In genomic region chr19:18943465-18943864, GRCh38 we compare ENCODE assay signal across 30 cellular contexts. TPM values are rescaled to one million over a fixed set of nuclear protein-coding genes. Genes with fewer than 3 reads are reported as not detected.
A peak's percentile ranks its signal among the peaks of the same experiment; 100 is the strongest.
DNase-seq lines count a peak whose midpoint lies in the region; ATAC-seq, FAIRE-seq and TF ChIP-seq lines count a peak whose summit lies in the region.
"Had no signal": no experiment of that assay in that cellular context is flagged by ENCODE, and none has a peak within 500 bp of the region (broad histone marks: within the 10 kb centered on the region; RNA-seq: fewer than 3 reads in every experiment).

No MANE protein-coding gene starts in this region.

- H3K4me1 ChIP-seq in HepG2 (ENCODE audit: insufficient read depth, low read length) (peaks cover 47% of the 10 kb centered on the region), right lobe of liver (no peaks in the 10 kb centered on the region), A673 (ENCODE audit: insufficient read depth, low read length, poor library complexity, severe bottlenecking) (peaks cover 12% of the 10 kb centered on the region)
- H3K4me1 ChIP-seq: BE2C had no signal

- FAIRE-seq in HepG2 (lab: Jason Lieb, UNC) = peak; percentile 36
- FAIRE-seq: GM12891, H54 had no signal

- WGBS in HepG2 (ENCODE audit: low lambda C conversion rate) = 25% methylated on average over 4 of the region's 4 CpGs
- 28% methylated on average over 4 of the region's 4 CpGs for WGBS in right lobe of liver (ENCODE audit: insufficient coverage, low coverage, low lambda C conversion rate, missing lambda C conversion rate)

- BruUV-seq in HepG2 (replicated peaks; lab: Mats Ljungman, UMichigan) = no TSS peak
- no TSS peak for BruUV-seq in A673 (replicated peaks; lab: Mats Ljungman, UMichigan)

- H3K4me2 ChIP-seq in HepG2 (ENCODE audit: low read depth, low read length) = peak overlapping the region; percentile 65

- POLR2A ChIA-PET in HepG2 (lab: Yijun Ruan, JAX) = no interaction called here
- POLR2A ChIA-PET in A673 (lab: Charles Lee; ENCODE audit: low non-redundant PET) = no interaction called here

- H4K20me1 ChIP-seq in HepG2 (ENCODE audit: insufficient read depth, low read length) = no peaks in the 10 kb centered on the region

- TF ChIP-seq EP300 in HepG2 (IDR thresholded peaks at IDR 0.05; ENCODE audit: low read depth in 2 of 2, low read length in 2 of 2) = no peak
- no peak for TF ChIP-seq EP300 in HepG2 (CRISPR knock-in tag; IDR thresholded peaks at IDR 0.05; ENCODE audit: borderline replicate concordance)

- in situ Hi-C loops in HepG2 (cut with HindIII; ENCODE audit: extremely low pct_ligation_motif_present, low pct_unique_long_range_greater_than_20kb) = loop anchor here (5.0 kb wide), 1 partner anchor 44 kb away; no protein-coding TSS in a partner anchor

- no peak overlapping the region for H3K9ac ChIP-seq in HepG2 (ENCODE audit: insufficient read depth, low read depth, low read length)

- no peak for TF ChIP-seq CTCF in HepG2 (CRISPR knock-in tag; IDR thresholded peaks at IDR 0.05)
- no peak for TF ChIP-seq CTCF in right lobe of liver (IDR thresholded peaks at IDR 0.05)
- TF ChIP-seq CTCF in A673 (conservative IDR thresholded peaks at IDR 0.05; ENCODE audit: low read depth, low read length) = no peak

- H3K27ac ChIP-seq in HepG2 (ENCODE audit: extremely low read length, insufficient read depth, low read length) (no peak overlapping the region), right lobe of liver (no peak overlapping the region), A673 (ENCODE audit: low read depth, low read length, poor library complexity, severe bottlenecking) (no peak overlapping the region)
- H3K27ac ChIP-seq: 22Rv1, Peyer's patch, SK-N-MC had no signal

- CTCF ChIA-PET in HepG2 (lab: Yijun Ruan, JAX; ENCODE audit: low intra/inter-chr PET ratio, low total read pairs) (no interaction called here), A673 (lab: Charles Lee) (no interaction called here)

- no peak for TF ChIP-seq RAD21 in HepG2 (CRISPR knock-in tag; IDR thresholded peaks at IDR 0.05)

- H3K27me3 ChIP-seq in HepG2 (ENCODE audit: control insufficient read depth in 1 of 2, insufficient read depth in 2 of 2, low read length in 2 of 2) = no peaks in the 10 kb centered on the region
- no peaks in the 10 kb centered on the region for H3K27me3 ChIP-seq in right lobe of liver
- H3K27me3 ChIP-seq in A673 (replicated peaks; ENCODE audit: insufficient read depth, low read depth, low read length, poor library complexity) = no peaks in the 10 kb centered on the region
- H3K27me3 ChIP-seq: Peyer's patch had no signal

- H3K79me2 ChIP-seq in HepG2 (ENCODE audit: insufficient read depth, low read length) = no peaks in the 10 kb centered on the region

- ATAC-seq in HepG2 (peak; percentile 13; the same call in 1 of the 3 replicates), right lobe of liver (no peak), GM18519 (IDR thresholded peaks at IDR 0.05; ENCODE audit: low FRiP score, unreplicated experiment) (no peak)

- no peak overlapping the region for H2AFZ ChIP-seq in HepG2 (ENCODE audit: low read length)

- H3K4me3 ChIP-seq in HepG2 (replicated peaks in 1 of 3; ENCODE audit: insufficient read depth in 1 of 3, low read depth in 2 of 3, low read length in 3 of 3) = no peak overlapping the region; a peak in 1 of 6 replicates
- no peak overlapping the region for H3K4me3 ChIP-seq in right lobe of liver
- no peak overlapping the region for H3K4me3 ChIP-seq in A673 (ENCODE audit: low read depth, low read length, poor library complexity, severe bottlenecking)
- H3K4me3 ChIP-seq: Peyer's patch, SK-N-MC had no signal

- TF ChIP-seq POLR2A in HepG2 (IDR thresholded peaks at IDR 0.05; ENCODE audit: insufficient read depth in 1 of 2, low read depth in 2 of 2, low read length in 2 of 2) (no peak), right lobe of liver (IDR thresholded peaks at IDR 0.05) (no peak)

- intact Hi-C loops in HepG2 (cut with micrococcal nuclease; ENCODE audit: unreplicated experiment) (loop anchor here (2.0 kb wide), 1 partner anchor 17 kb away; no protein-coding TSS in a partner anchor), right lobe of liver (cut with DNase I) (no loop called here), A673 (cut with micrococcal nuclease; ENCODE audit: unreplicated experiment) (no loop called here)

- DNase-seq in HepG2 (ENCODE audit: low spot score) (peak; percentile 29), right lobe of liver (no peak), medulla oblongata (ENCODE audit: extremely low spot score) (peak; percentile 19), T-helper 1 cell (no peak), A673 (ENCODE audit: low spot score) (no peak)
- DNase-seq: ACHN; BE2C; CD8-positive, alpha-beta memory T cell; DMS 273 treated with DMSO at 0.1 percent for 48 hours; DMS79; EL; GDM1; IMR-90; NCI-H1092 treated with DMSO at 0.1 percent for 48 hours; NCI-H1436; NCI-H187; NCI-H2081 treated with DMSO at 0.1 percent for 48 hours; NCI-H2171; NCI-H226; NCI-H510A; NCI-H69; OCI-M1; Peyer's patch; SIG-M5 had no signal

- H3K9me3 ChIP-seq in HepG2 (ENCODE audit: low read length) (no peaks in the 10 kb centered on the region), right lobe of liver (no peaks in the 10 kb centered on the region), A673 (ENCODE audit: low read depth, low read length, poor library complexity, severe bottlenecking) (no peaks in the 10 kb centered on the region)
- H3K9me3 ChIP-seq: BE2C, Peyer's patch had no signal

- peaks cover 0 to 1% of the 10 kb centered on the region in 2 experiments; a peak in 1 of 5 replicates for H3K36me3 ChIP-seq in HepG2 (replicated peaks in 1 of 2; ENCODE audit: control insufficient read depth in 1 of 2, insufficient read depth in 2 of 2, low read length in 2 of 2)
- H3K36me3 ChIP-seq in right lobe of liver = no peaks in the 10 kb centered on the region
- H3K36me3 ChIP-seq in A673 (ENCODE audit: insufficient read depth, low read length, poor library complexity, severe bottlenecking) = no peaks in the 10 kb centered on the region
- H3K36me3 ChIP-seq: BE2C had no signal

RNA-seq across cellular contexts. Expression of gene HOMER3, which starts 2.4 kb away (rescaled TPM):
- total RNA-seq in HepG2 (2016; rRNA removed; fragmentation: Illumina TruSeq; extraction: Trizol) = 16.0 and 21.3 TPM in 2 replicates
- total RNA-seq in HepG2 (2016; cell fraction: cytosol; rRNA removed; fragmentation: Illumina TruSeq; extraction: Trizol; ENCODE audit: low read depth) = 26.4 and 33.2 TPM in 2 replicates
- 15.8 and 22.8 TPM in 2 replicates for total RNA-seq in HepG2 (2016; cell fraction: insoluble cytoplasmic fraction; rRNA removed; fragmentation: Illumina TruSeq; extraction: Trizol)
- total RNA-seq in HepG2 (2016; cell fraction: membrane; rRNA removed; fragmentation: Illumina TruSeq; extraction: Trizol) = 34.4 and 37.9 TPM in 2 replicates
- total RNA-seq in HepG2 (2016; cell fraction: nucleus; rRNA removed; fragmentation: Illumina TruSeq; extraction: Trizol) = 9.6 and 15.0 TPM in 2 replicates
- polyA plus RNA-seq in HepG2 (2011; rRNA removed) = 27.3 and 33.7 TPM in 2 replicates
- 17.2 and 24.7 TPM in 2 replicates for polyA plus RNA-seq in HepG2 (2011; cell fraction: cytosol; rRNA removed)
- polyA plus RNA-seq in HepG2 (2011; cell fraction: nucleus; rRNA removed) = 44.4 and 50.4 TPM in 2 replicates
- polyA plus RNA-seq in HepG2 (2012) = 9.2 and 17.6 TPM in 2 replicates
- 38.0 and 46.9 TPM in 2 replicates for polyA plus RNA-seq in HepG2 (2016; cell fraction: cytosol; fragmentation: Illumina TruSeq; extraction: Trizol; ENCODE audit: low read depth)
- 25.7 and 29.6 TPM in 2 replicates for polyA plus RNA-seq in HepG2 (2016; cell fraction: insoluble cytoplasmic fraction; fragmentation: Illumina TruSeq; extraction: Trizol; ENCODE audit: low read depth)
- 45.5 and 48.8 TPM in 2 replicates for polyA plus RNA-seq in HepG2 (2016; cell fraction: membrane; fragmentation: Illumina TruSeq; extraction: Trizol; ENCODE audit: low read depth)
- 36.3 and 38.7 TPM in 2 replicates for polyA plus RNA-seq in HepG2 (2016; cell fraction: nucleus; fragmentation: Illumina TruSeq; extraction: Trizol; ENCODE audit: insufficient read depth, low read depth)
- 16.8 and 17.2 TPM in 2 replicates for polyA minus RNA-seq in HepG2 (2011; rRNA and poly(A)+ RNA removed; ENCODE audit: low replicate concordance)
- 3.6 and 6.2 TPM in 2 replicates for polyA minus RNA-seq in HepG2 (2011; cell fraction: cytosol; rRNA and poly(A)+ RNA removed)
- polyA minus RNA-seq in HepG2 (2011; cell fraction: nucleus; rRNA and poly(A)+ RNA removed) = 8.6 and 13.4 TPM in 2 replicates
- 1 to 10 TPM; 2.3 to 4.7 (median 3.2) TPM for total RNA-seq in right lobe of liver
- total RNA-seq in A673 (2021) = 23.9 and 31.0 TPM in 2 replicates

RNA-seq across cellular contexts. Expression of gene DDX49, which starts 23.9 kb away (rescaled TPM):
- total RNA-seq in HepG2 (2016; rRNA removed; fragmentation: Illumina TruSeq; extraction: Trizol) (44.6 and 46.2 TPM in 2 replicates), right lobe of liver (10 to 100 TPM; 15.8 to 37.9 (median 18.5) TPM), A673 (2021) (61.1 and 68.8 TPM in 2 replicates)
- 26.8 and 31.4 TPM in 2 replicates for total RNA-seq in HepG2 (2016; cell fraction: cytosol; rRNA removed; fragmentation: Illumina TruSeq; extraction: Trizol; ENCODE audit: low read depth)
- 36.8 and 44.8 TPM in 2 replicates for total RNA-seq in HepG2 (2016; cell fraction: insoluble cytoplasmic fraction; rRNA removed; fragmentation: Illumina TruSeq; extraction: Trizol)
- total RNA-seq in HepG2 (2016; cell fraction: membrane; rRNA removed; fragmentation: Illumina TruSeq; extraction: Trizol) = 34.9 and 35.2 TPM in 2 replicates
- total RNA-seq in HepG2 (2016; cell fraction: nucleus; rRNA removed; fragmentation: Illumina TruSeq; extraction: Trizol) = 21.6 and 22.6 TPM in 2 replicates
- 27.0 and 28.9 TPM in 2 replicates for polyA plus RNA-seq in HepG2 (2011; rRNA removed)
- 18.7 and 29.0 TPM in 2 replicates for polyA plus RNA-seq in HepG2 (2011; cell fraction: cytosol; rRNA removed)
- polyA plus RNA-seq in HepG2 (2011; cell fraction: nucleus; rRNA removed) = 45.0 and 51.2 TPM in 2 replicates
- polyA plus RNA-seq in HepG2 (2012) = 13.7 and 15.9 TPM in 2 replicates
- polyA plus RNA-seq in HepG2 (2016; cell fraction: cytosol; fragmentation: Illumina TruSeq; extraction: Trizol; ENCODE audit: low read depth) = 25.8 and 27.7 TPM in 2 replicates
- 36.1 and 38.2 TPM in 2 replicates for polyA plus RNA-seq in HepG2 (2016; cell fraction: insoluble cytoplasmic fraction; fragmentation: Illumina TruSeq; extraction: Trizol; ENCODE audit: low read depth)
- 21.6 and 25.1 TPM in 2 replicates for polyA plus RNA-seq in HepG2 (2016; cell fraction: membrane; fragmentation: Illumina TruSeq; extraction: Trizol; ENCODE audit: low read depth)
- polyA plus RNA-seq in HepG2 (2016; cell fraction: nucleus; fragmentation: Illumina TruSeq; extraction: Trizol; ENCODE audit: insufficient read depth, low read depth) = 42.3 and 43.7 TPM in 2 replicates
- polyA minus RNA-seq in HepG2 (2011; rRNA and poly(A)+ RNA removed; ENCODE audit: low replicate concordance) = 54.2 and 128 TPM in 2 replicates
- 14.5 and 19.5 TPM in 2 replicates for polyA minus RNA-seq in HepG2 (2011; cell fraction: cytosol; rRNA and poly(A)+ RNA removed)
- polyA minus RNA-seq in HepG2 (2011; cell fraction: nucleus; rRNA and poly(A)+ RNA removed) = 18.6 and 24.2 TPM in 2 replicates

RNA-seq across cellular contexts. Expression of gene COPE, which starts 24.3 kb away (rescaled TPM):
- 188 and 189 TPM in 2 replicates for total RNA-seq in HepG2 (2016; rRNA removed; fragmentation: Illumina TruSeq; extraction: Trizol)
- 90.0 and 90.2 TPM in 2 replicates for total RNA-seq in HepG2 (2016; cell fraction: cytosol; rRNA removed; fragmentation: Illumina TruSeq; extraction: Trizol; ENCODE audit: low read depth)
- total RNA-seq in HepG2 (2016; cell fraction: insoluble cytoplasmic fraction; rRNA removed; fragmentation: Illumina TruSeq; extraction: Trizol) = 172 and 181 TPM in 2 replicates
- 87.8 and 90.8 TPM in 2 replicates for total RNA-seq in HepG2 (2016; cell fraction: membrane; rRNA removed; fragmentation: Illumina TruSeq; extraction: Trizol)
- total RNA-seq in HepG2 (2016; cell fraction: nucleus; rRNA removed; fragmentation: Illumina TruSeq; extraction: Trizol) = 70.6 and 74.1 TPM in 2 replicates
- polyA plus RNA-seq in HepG2 (2011; rRNA removed) = 205 and 222 TPM in 2 replicates
- 175 and 335 TPM in 2 replicates for polyA plus RNA-seq in HepG2 (2011; cell fraction: cytosol; rRNA removed)
- 191 and 222 TPM in 2 replicates for polyA plus RNA-seq in HepG2 (2011; cell fraction: nucleus; rRNA removed)
- 86.4 and 120 TPM in 2 replicates for polyA plus RNA-seq in HepG2 (2012)
- 73.8 and 86.7 TPM in 2 replicates for polyA plus RNA-seq in HepG2 (2016; cell fraction: cytosol; fragmentation: Illumina TruSeq; extraction: Trizol; ENCODE audit: low read depth)
- polyA plus RNA-seq in HepG2 (2016; cell fraction: insoluble cytoplasmic fraction; fragmentation: Illumina TruSeq; extraction: Trizol; ENCODE audit: low read depth) = 149 and 196 TPM in 2 replicates
- 72.3 and 75.2 TPM in 2 replicates for polyA plus RNA-seq in HepG2 (2016; cell fraction: membrane; fragmentation: Illumina TruSeq; extraction: Trizol; ENCODE audit: low read depth)
- 134 and 136 TPM in 2 replicates for polyA plus RNA-seq in HepG2 (2016; cell fraction: nucleus; fragmentation: Illumina TruSeq; extraction: Trizol; ENCODE audit: insufficient read depth, low read depth)
- 163 and 283 TPM in 2 replicates for polyA minus RNA-seq in HepG2 (2011; rRNA and poly(A)+ RNA removed; ENCODE audit: low replicate concordance)
- 82.7 and 99.4 TPM in 2 replicates for polyA minus RNA-seq in HepG2 (2011; cell fraction: cytosol; rRNA and poly(A)+ RNA removed)
- 41.8 and 44.1 TPM in 2 replicates for polyA minus RNA-seq in HepG2 (2011; cell fraction: nucleus; rRNA and poly(A)+ RNA removed)
- 100 to 1,000 TPM in 3 of 6 experiments, 10 to 100 TPM in 3; 67.4 to 240 (median 97.1) TPM for total RNA-seq in right lobe of liver
- 244 and 267 TPM in 2 replicates for total RNA-seq in A673 (2021)

RNA-seq across cellular contexts. Expression of gene CERS1, which starts 47.5 kb away (rescaled TPM):
- total RNA-seq in HepG2 (2016; rRNA removed; fragmentation: Illumina TruSeq; extraction: Trizol) = 2.3 and 4.6 TPM in 2 replicates
- 5.9 and 6.2 TPM in 2 replicates for total RNA-seq in HepG2 (2016; cell fraction: cytosol; rRNA removed; fragmentation: Illumina TruSeq; extraction: Trizol; ENCODE audit: low read depth)
- total RNA-seq in HepG2 (2016; cell fraction: insoluble cytoplasmic fraction; rRNA removed; fragmentation: Illumina TruSeq; extraction: Trizol) = 2.4 and 5.4 TPM in 2 replicates
- 8.1 and 8.5 TPM in 2 replicates for total RNA-seq in HepG2 (2016; cell fraction: membrane; rRNA removed; fragmentation: Illumina TruSeq; extraction: Trizol)
- 3.8 and 4.7 TPM in 2 replicates for total RNA-seq in HepG2 (2016; cell fraction: nucleus; rRNA removed; fragmentation: Illumina TruSeq; extraction: Trizol)
- polyA plus RNA-seq in HepG2 (2011; rRNA removed) = 9.8 and 18.8 TPM in 2 replicates
- 11.5 and 15.3 TPM in 2 replicates for polyA plus RNA-seq in HepG2 (2011; cell fraction: cytosol; rRNA removed)
- 12.2 and 12.9 TPM in 2 replicates for polyA plus RNA-seq in HepG2 (2011; cell fraction: nucleus; rRNA removed)
- polyA plus RNA-seq in HepG2 (2012) = 4.3 and 5.9 TPM in 2 replicates
- 8.6 and 10.1 TPM in 2 replicates for polyA plus RNA-seq in HepG2 (2016; cell fraction: cytosol; fragmentation: Illumina TruSeq; extraction: Trizol; ENCODE audit: low read depth)
- polyA plus RNA-seq in HepG2 (2016; cell fraction: insoluble cytoplasmic fraction; fragmentation: Illumina TruSeq; extraction: Trizol; ENCODE audit: low read depth) = 3.8 and 4.5 TPM in 2 replicates
- polyA plus RNA-seq in HepG2 (2016; cell fraction: membrane; fragmentation: Illumina TruSeq; extraction: Trizol; ENCODE audit: low read depth) = 11.3 and 12.9 TPM in 2 replicates
- polyA plus RNA-seq in HepG2 (2016; cell fraction: nucleus; fragmentation: Illumina TruSeq; extraction: Trizol; ENCODE audit: insufficient read depth, low read depth) = 11.5 and 12.9 TPM in 2 replicates
- polyA minus RNA-seq in HepG2 (2011; rRNA and poly(A)+ RNA removed; ENCODE audit: low replicate concordance) = 13.1 and 35.4 TPM in 2 replicates
- polyA minus RNA-seq in HepG2 (2011; cell fraction: cytosol; rRNA and poly(A)+ RNA removed) = 8.0 and 9.5 TPM in 2 replicates
- 1.7 and 2.4 TPM in 2 replicates for polyA minus RNA-seq in HepG2 (2011; cell fraction: nucleus; rRNA and poly(A)+ RNA removed)
- total RNA-seq in right lobe of liver = not detected
- total RNA-seq in A673 (2021) = 10.0 and 11.4 TPM in 2 replicates
- total RNA-seq: CD8-positive, alpha-beta memory T cell; Peyer's patch had no signal
- polyA plus RNA-seq: CD14-positive monocyte; CD8-positive, alpha-beta memory T cell had no signal

Comparison
In these comparisons a context has a peak if more than half of its experiments do, and no peak if none do; other contexts are left out.
1. DNase-seq: peak in HepG2 (single experiment) and medulla oblongata (single experiment); none in right lobe of liver (0 of 3), T-helper 1 cell (0 of 5) and A673 (single experiment).